Comparison of ENCODE assay signal across 8 cellular contexts in genomic region chr12:101830391-101831325, GRCh38. TPM values are rescaled to one million over a fixed set of nuclear protein-coding genes. Genes with fewer than 3 reads are reported as not detected.
DNase-seq lines count a peak whose midpoint lies in the region; ATAC-seq, FAIRE-seq and TF ChIP-seq lines count a peak whose summit lies in the region.

GNPTAB (minus strand) TSS chr12:101830959; CDS start chr12:101830675, 284 bp downstream.

- H3K4me1 Mint-ChIP-seq in activated naive CD8-positive, alpha-beta T cell (ENCODE audit: low read depth), result peaks cover 47% of the 10 kb centered on the region

- H3K27me3 ChIP-seq in pancreas, result no peaks in the 10 kb centered on the region
- no peaks in the 10 kb centered on the region for H3K27me3 ChIP-seq in thyroid gland

- intact Hi-C loops in head of caudate nucleus (cut with DNase I), result loop anchor here (5.0 to 10.0 kb wide), 2 partner anchors 53 to 416 kb away; no protein-coding TSS in a partner anchor
- intact Hi-C loops in pancreas (cut with DNase I), result no loop called here
- intact Hi-C loops in thyroid gland (cut with DNase I), result loop anchor here (5.0 kb wide), 1 partner anchor 53 kb away; no protein-coding TSS in a partner anchor

- peak; percentile 84 for ATAC-seq in HG02623 (IDR thresholded peaks at IDR 0.05; ENCODE audit: unreplicated experiment)
- ATAC-seq in SK-N-SH treated with all-trans-retinoic acid at 6 μM for 48 hours, result peak; percentile 94
- ATAC-seq in pancreas, result peak; percentile 93 to 98 (median 96)

- peak within 1 kb of the TSS; percentile 98 for H3K4me3 Mint-ChIP-seq in activated naive CD8-positive, alpha-beta T cell

- TF ChIP-seq POLR2A in thyroid gland (IDR thresholded peaks at IDR 0.05), result peak in 1 of 2 donors; percentile 77

- peak; percentile 64 for TF ChIP-seq CTCF in GM12872 (IDR thresholded peaks at IDR 0.05; ENCODE audit: insufficient read depth, low read depth, low read length)
- TF ChIP-seq CTCF in pancreas (IDR thresholded peaks at IDR 0.05), result peak; percentile 66 to 80 (median 72)
- TF ChIP-seq CTCF in thyroid gland (IDR thresholded peaks at IDR 0.05), result peak; percentile 57 to 98 (median 76)

- no peaks in the 10 kb centered on the region for H3K9me3 ChIP-seq in pancreas
- no peaks in the 10 kb centered on the region for H3K9me3 ChIP-seq in thyroid gland

- no peaks in the 10 kb centered on the region for H3K27me3 Mint-ChIP-seq in activated naive CD8-positive, alpha-beta T cell

- H3K4me1 ChIP-seq in pancreas, result peaks cover 0 to 6% (median 5%) of the 10 kb centered on the region in 3 donors
- peaks cover 0 to 7% of the 10 kb centered on the region in 2 donors for H3K4me1 ChIP-seq in thyroid gland

- H3K36me3 ChIP-seq in pancreas (no peaks in the 10 kb centered on the region), thyroid gland (no peaks in the 10 kb centered on the region)

- H3K27ac Mint-ChIP-seq in activated naive CD8-positive, alpha-beta T cell, result peak within 1 kb of the TSS; percentile 94

- no peak for FAIRE-seq in pancreas (lab: Jason Lieb, UNC)

- DNase-seq in NCI-H1092 (lab: John Stamatoyannopoulos, UW), result peak; percentile 74
- peak; percentile 82 to 97 (median 93) for DNase-seq in head of caudate nucleus
- DNase-seq in pancreas, result peak; percentile 90 to 98 (median 96)
- peak; percentile 92 to 94 for DNase-seq in thyroid gland

- 0% methylated on average over 43 to 93 of the region's 93 CpGs for WGBS in pancreas, 2 donors
- 1% methylated on average over 16 to 53 of the region's 93 CpGs for WGBS in thyroid gland, 2 donors

- H3K27ac ChIP-seq in pancreas (peak within 1 kb of the TSS; percentile 53 to 84 (median 74)), thyroid gland (peak within 1 kb of the TSS in 2 of 3 donors; percentile 16 to 64)

- H3K36me3 Mint-ChIP-seq in activated naive CD8-positive, alpha-beta T cell, result no peaks in the 10 kb centered on the region

- H3K4me3 ChIP-seq in pancreas (peak within 1 kb of the TSS; percentile 64 to 85 (median 80)), thyroid gland (replicated peaks in 1 of 3) (peak within 1 kb of the TSS; percentile 16 to 83 (median 41))

- H3K9me3 Mint-ChIP-seq in activated naive CD8-positive, alpha-beta T cell (ENCODE audit: low read depth), result no peaks in the 10 kb centered on the region

TF ChIP-seq in SK-N-SH treated with all-trans-retinoic acid at 6 μM for 48 hours, 23 proteins besides CTCF, POLR2A, EP300 and RAD21:
- TF ChIP-seq, protein P1, sequence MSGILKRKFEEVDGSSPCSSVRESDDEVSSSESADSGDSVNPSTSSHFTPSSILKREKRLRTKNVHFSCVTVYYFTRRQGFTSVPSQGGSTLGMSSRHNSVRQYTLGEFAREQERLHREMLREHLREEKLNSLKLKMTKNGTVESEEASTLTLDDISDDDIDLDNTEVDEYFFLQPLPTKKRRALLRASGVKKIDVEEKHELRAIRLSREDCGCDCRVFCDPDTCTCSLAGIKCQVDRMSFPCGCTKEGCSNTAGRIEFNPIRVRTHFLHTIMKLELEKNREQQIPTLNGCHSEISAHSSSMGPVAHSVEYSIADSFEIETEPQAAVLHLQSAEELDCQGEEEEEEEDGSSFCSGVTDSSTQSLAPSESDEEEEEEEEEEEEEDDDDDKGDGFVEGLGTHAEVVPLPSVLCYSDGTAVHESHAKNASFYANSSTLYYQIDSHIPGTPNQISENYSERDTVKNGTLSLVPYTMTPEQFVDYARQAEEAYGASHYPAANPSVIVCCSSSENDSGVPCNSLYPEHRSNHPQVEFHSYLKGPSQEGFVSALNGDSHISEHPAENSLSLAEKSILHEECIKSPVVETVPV (CRISPR knock-in tag; IDR thresholded peaks at IDR 0.05), result no peak
- no peak for TF ChIP-seq ZNF8 (CRISPR knock-in tag; IDR thresholded peaks at IDR 0.05)
- no peak for TF ChIP-seq CSDC2 (CRISPR knock-in tag; IDR thresholded peaks at IDR 0.05)
- TF ChIP-seq SNAI2 (CRISPR knock-in tag; IDR thresholded peaks at IDR 0.05), result no peak
- no peak for TF ChIP-seq POU6F1 (CRISPR knock-in tag; IDR thresholded peaks at IDR 0.05; ENCODE audit: borderline replicate concordance, low read depth)
- no peak for TF ChIP-seq ESRRG (CRISPR knock-in tag; IDR thresholded peaks at IDR 0.05)
- TF ChIP-seq ISL1 (CRISPR knock-in tag; IDR thresholded peaks at IDR 0.05), result no peak
- TF ChIP-seq TOX (CRISPR knock-in tag; IDR thresholded peaks at IDR 0.05; ENCODE audit: borderline replicate concordance), result no peak
- TF ChIP-seq, protein P2, sequence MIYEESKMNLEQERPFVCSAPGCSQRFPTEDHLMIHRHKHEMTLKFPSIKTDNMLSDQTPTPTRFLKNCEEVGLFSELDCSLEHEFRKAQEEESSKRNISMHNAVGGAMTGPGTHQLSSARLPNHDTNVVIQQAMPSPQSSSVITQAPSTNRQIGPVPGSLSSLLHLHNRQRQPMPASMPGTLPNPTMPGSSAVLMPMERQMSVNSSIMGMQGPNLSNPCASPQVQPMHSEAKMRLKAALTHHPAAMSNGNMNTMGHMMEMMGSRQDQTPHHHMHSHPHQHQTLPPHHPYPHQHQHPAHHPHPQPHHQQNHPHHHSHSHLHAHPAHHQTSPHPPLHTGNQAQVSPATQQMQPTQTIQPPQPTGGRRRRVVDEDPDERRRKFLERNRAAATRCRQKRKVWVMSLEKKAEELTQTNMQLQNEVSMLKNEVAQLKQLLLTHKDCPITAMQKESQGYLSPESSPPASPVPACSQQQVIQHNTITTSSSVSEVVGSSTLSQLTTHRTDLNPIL (CRISPR knock-in tag; IDR thresholded peaks at IDR 0.05; ENCODE audit: low read depth), result no peak
- TF ChIP-seq RARB (CRISPR knock-in tag; IDR thresholded peaks at IDR 0.05), result no peak
- TF ChIP-seq ZFP3 (CRISPR knock-in tag; IDR thresholded peaks at IDR 0.05), result no peak
- TF ChIP-seq OSR1 (CRISPR knock-in tag; IDR thresholded peaks at IDR 0.05), result no peak
- TF ChIP-seq ZNF70 (CRISPR knock-in tag; IDR thresholded peaks at IDR 0.05), result no peak
- TF ChIP-seq ARNTL (CRISPR knock-in tag; IDR thresholded peaks at IDR 0.05; ENCODE audit: borderline replicate concordance, low read depth), result no peak
- TF ChIP-seq ZNF565 (CRISPR knock-in tag; conservative IDR thresholded peaks at IDR 0.05; ENCODE audit: low read depth), result no peak
- TF ChIP-seq, protein P3, sequence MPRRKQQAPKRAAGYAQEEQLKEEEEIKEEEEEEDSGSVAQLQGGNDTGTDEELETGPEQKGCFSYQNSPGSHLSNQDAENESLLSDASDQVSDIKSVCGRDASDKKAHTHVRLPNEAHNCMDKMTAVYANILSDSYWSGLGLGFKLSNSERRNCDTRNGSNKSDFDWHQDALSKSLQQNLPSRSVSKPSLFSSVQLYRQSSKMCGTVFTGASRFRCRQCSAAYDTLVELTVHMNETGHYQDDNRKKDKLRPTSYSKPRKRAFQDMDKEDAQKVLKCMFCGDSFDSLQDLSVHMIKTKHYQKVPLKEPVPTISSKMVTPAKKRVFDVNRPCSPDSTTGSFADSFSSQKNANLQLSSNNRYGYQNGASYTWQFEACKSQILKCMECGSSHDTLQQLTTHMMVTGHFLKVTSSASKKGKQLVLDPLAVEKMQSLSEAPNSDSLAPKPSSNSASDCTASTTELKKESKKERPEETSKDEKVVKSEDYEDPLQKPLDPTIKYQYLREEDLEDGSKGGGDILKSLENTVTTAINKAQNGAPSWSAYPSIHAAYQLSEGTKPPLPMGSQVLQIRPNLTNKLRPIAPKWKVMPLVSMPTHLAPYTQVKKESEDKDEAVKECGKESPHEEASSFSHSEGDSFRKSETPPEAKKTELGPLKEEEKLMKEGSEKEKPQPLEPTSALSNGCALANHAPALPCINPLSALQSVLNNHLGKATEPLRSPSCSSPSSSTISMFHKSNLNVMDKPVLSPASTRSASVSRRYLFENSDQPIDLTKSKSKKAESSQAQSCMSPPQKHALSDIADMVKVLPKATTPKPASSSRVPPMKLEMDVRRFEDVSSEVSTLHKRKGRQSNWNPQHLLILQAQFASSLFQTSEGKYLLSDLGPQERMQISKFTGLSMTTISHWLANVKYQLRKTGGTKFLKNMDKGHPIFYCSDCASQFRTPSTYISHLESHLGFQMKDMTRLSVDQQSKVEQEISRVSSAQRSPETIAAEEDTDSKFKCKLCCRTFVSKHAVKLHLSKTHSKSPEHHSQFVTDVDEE (CRISPR knock-in tag; IDR thresholded peaks at IDR 0.05), result no peak
- TF ChIP-seq, protein P4, sequence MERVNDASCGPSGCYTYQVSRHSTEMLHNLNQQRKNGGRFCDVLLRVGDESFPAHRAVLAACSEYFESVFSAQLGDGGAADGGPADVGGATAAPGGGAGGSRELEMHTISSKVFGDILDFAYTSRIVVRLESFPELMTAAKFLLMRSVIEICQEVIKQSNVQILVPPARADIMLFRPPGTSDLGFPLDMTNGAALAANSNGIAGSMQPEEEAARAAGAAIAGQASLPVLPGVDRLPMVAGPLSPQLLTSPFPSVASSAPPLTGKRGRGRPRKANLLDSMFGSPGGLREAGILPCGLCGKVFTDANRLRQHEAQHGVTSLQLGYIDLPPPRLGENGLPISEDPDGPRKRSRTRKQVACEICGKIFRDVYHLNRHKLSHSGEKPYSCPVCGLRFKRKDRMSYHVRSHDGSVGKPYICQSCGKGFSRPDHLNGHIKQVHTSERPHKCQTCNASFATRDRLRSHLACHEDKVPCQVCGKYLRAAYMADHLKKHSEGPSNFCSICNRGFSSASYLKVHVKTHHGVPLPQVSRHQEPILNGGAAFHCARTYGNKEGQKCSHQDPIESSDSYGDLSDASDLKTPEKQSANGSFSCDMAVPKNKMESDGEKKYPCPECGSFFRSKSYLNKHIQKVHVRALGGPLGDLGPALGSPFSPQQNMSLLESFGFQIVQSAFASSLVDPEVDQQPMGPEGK (CRISPR knock-in tag; IDR thresholded peaks at IDR 0.05; ENCODE audit: borderline replicate concordance), result no peak
- TF ChIP-seq GLIS3 (CRISPR knock-in tag; IDR thresholded peaks at IDR 0.05), result no peak
- TF ChIP-seq PPARA (CRISPR knock-in tag; IDR thresholded peaks at IDR 0.05; ENCODE audit: borderline replicate concordance), result no peak

RNA-seq across cellular contexts. Expression of gene GNPTAB, which starts in this region (rescaled TPM):
- total RNA-seq in pancreas (10 to 100 TPM; 10.7 to 27.7 (median 14.8) TPM), thyroid gland (10 to 100 TPM; 26.5 to 40.8 (median 36.6) TPM)
- polyA plus RNA-seq in pancreas, result 1 to 10 TPM; 5.4 to 6.3 TPM

Comparison
In these comparisons a context has a peak if more than half of its experiments do, and no peak if none do; other contexts are left out.
1. Peak in every context shown above with its lines: DNase-seq, ATAC-seq, H3K4me3 ChIP-seq and H3K27ac ChIP-seq.
2. intact Hi-C loops: an anchor here in head of caudate nucleus (5.0 to 10.0 kb wide) and thyroid gland (5.0 kb wide); none called in pancreas.